ENCODE assay signal across 8 cellular contexts in the genomic region with DNA sequence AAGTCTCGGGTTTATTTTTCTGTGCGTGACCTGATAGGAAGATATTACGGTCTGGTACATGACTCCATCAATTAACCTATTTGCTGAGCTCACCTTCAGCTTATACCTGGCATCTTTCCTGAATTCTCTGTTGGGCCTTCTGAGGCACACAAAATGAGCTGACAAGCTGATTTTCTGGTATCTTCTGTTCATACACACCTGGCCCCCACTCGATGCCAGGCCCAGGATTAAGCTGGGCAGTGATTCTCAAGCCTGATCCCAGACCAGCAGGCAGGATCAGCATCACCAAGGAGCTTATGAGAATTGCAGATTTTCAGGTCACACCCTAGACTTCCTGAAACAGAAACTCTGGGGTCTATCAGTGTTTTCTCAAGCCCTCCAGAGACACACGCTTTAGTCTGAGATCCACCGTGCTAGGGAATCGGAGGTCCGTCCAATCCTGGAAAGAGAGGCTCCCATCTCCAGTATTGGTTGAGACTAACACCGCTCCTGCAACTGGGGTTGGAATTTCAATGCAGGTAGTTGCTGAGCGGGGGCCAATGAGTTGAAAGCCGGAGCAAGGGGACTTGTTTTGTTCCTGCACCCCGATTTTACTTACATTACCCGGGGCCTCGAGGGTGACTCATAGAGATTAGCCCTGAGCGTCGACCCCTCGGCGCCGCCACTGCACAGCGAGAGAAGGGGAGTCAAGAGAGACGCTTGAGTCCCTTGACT. TPM values are rescaled to one million over a fixed set of nuclear protein-coding genes. Genes with fewer than 3 reads are reported as not detected.
DNase-seq lines count a peak whose midpoint lies in the region; ATAC-seq, FAIRE-seq and TF ChIP-seq lines count a peak whose summit lies in the region.

No MANE protein-coding gene starts in this region.

- no peaks in the 10 kb centered on the region for H3K27me3 Mint-ChIP-seq in nephron (ENCODE audit: low read depth)

- no peak for TF ChIP-seq RAD21 in H1 (IDR thresholded peaks at IDR 0.05 in 1 of 2, conservative IDR thresholded peaks at IDR 0.05 in 1 of 2; ENCODE audit: low read depth in 2 of 2, low read length in 2 of 2)

- no peak overlapping the region for H2AK5ac ChIP-seq in H1 (ENCODE audit: low read depth, low read length)

- TF ChIP-seq POLR2A in H1 (IDR thresholded peaks at IDR 0.05; ENCODE audit: control extremely low read depth in 1 of 2, low read depth in 2 of 2, low read length in 2 of 2) = no peak

- no peaks in the 10 kb centered on the region for H3K79me1 ChIP-seq in H1 (ENCODE audit: low read depth, low read length)

- peak overlapping the region; percentile 11 for H4K91ac ChIP-seq in H1 (replicated peaks; ENCODE audit: insufficient read length, low read length)

- H3K9me3 Mint-ChIP-seq in nephron = no peaks in the 10 kb centered on the region

- H3K79me2 ChIP-seq in H1 (ENCODE audit: control insufficient read depth in 1 of 2, insufficient read depth in 2 of 2, low read length in 2 of 2) = peaks cover 0 to 17% of the 10 kb centered on the region in 2 experiments; a peak in 3 of 4 replicates

- H2AFZ ChIP-seq in H1 (ENCODE audit: low read length) = peak overlapping the region; percentile 87

- peak overlapping the region; percentile 66; the same call in 1 of the 2 replicates for H3K18ac ChIP-seq in H1 (ENCODE audit: extremely low read depth, low read length)

- peak; percentile 13 for FAIRE-seq in H1 (lab: Jason Lieb, UNC)

- no peaks in the 10 kb centered on the region for H3K27me3 ChIP-seq in MG63
- no peaks in the 10 kb centered on the region for H3K27me3 ChIP-seq in H1 (replicated peaks in 1 of 4; ENCODE audit: control insufficient read depth in 3 of 4, extremely low read depth in 1 of 4, insufficient read depth in 3 of 4, low read length in 3 of 4)

- DNase-seq in NCI-H2107 treated with DMSO at 0.1 percent for 48 hours (lab: John Stamatoyannopoulos, UW; ENCODE audit: unreplicated experiment) (peak; percentile 2), NCI-H2107 (lab: John Stamatoyannopoulos, UW) (no peak), MG63 (no peak), H1 (ENCODE audit: low read depth in 1 of 2, low spot score in 2 of 2) (no peak), NCI-H128 (lab: John Stamatoyannopoulos, UW; ENCODE audit: unreplicated experiment) (no peak), COLO668 (lab: John Stamatoyannopoulos, UW; ENCODE audit: unreplicated experiment) (no peak)

- no peak for ATAC-seq in GM21515 (IDR thresholded peaks at IDR 0.05; ENCODE audit: unreplicated experiment)

- H4K5ac ChIP-seq in H1 (ENCODE audit: insufficient read length, low read depth, low read length) = peak overlapping the region; percentile 80

- H3K36me3 Mint-ChIP-seq in nephron (ENCODE audit: low read depth) = peaks cover 30% of the 10 kb centered on the region

- peak overlapping the region; percentile 98 to 100 (median 99) for H3K27ac Mint-ChIP-seq in nephron

- H3K9me3 ChIP-seq in MG63 = no peaks in the 10 kb centered on the region
- H3K9me3 ChIP-seq in H1 (ENCODE audit: insufficient read depth in 2 of 2, low read depth in 1 of 2, low read length in 1 of 2) = no peaks in the 10 kb centered on the region

- H2BK5ac ChIP-seq in H1 (ENCODE audit: low read depth, low read length) = no peak overlapping the region

- no peak for TF ChIP-seq EP300 in H1 (IDR thresholded peaks at IDR 0.05; ENCODE audit: borderline replicate concordance in 1 of 2, low read depth in 2 of 2, low read length in 2 of 2)

- CTCF ChIA-PET in H1 (lab: Charles Lee; ENCODE audit: partially characterized antibody) = interaction anchor here (0.7 to 16.5 kb wide), 13 partner anchors 9 to 159 kb away, joined by 3 to 290 read pairs (median 6); no protein-coding TSS in a partner anchor

- H3K27ac ChIP-seq in H1 (ENCODE audit: low read depth, low read length) = peak overlapping the region; percentile 70

- H3K4me3 Mint-ChIP-seq in nephron = peak overlapping the region; percentile 97 to 100 (median 99)

- no peak overlapping the region; the same call in none of the 2 replicates for H4K8ac ChIP-seq in H1 (ENCODE audit: extremely low read depth, insufficient read depth, low read length)

- no peaks in the 10 kb centered on the region for H3K23me2 ChIP-seq in H1 (ENCODE audit: low read depth, low read length)

- H2BK15ac ChIP-seq in H1 (ENCODE audit: low read length) = no peak overlapping the region

- H3K14ac ChIP-seq in H1 (ENCODE audit: insufficient read length) = no peak overlapping the region

- TF ChIP-seq CTCF in H1 (IDR thresholded peaks at IDR 0.05; ENCODE audit: control extremely low read depth in 1 of 3, insufficient read depth in 1 of 3, low read depth in 1 of 3, low read length in 3 of 3) = no peak; a peak in 1 of 4 replicates
- no peak for TF ChIP-seq CTCF in nephron (IDR thresholded peaks at IDR 0.05; ENCODE audit: unreplicated experiment in 3 of 3)

- H2BK20ac ChIP-seq in H1 (ENCODE audit: low read length) = no peak overlapping the region

- no peak overlapping the region for H3K23ac ChIP-seq in H1 (ENCODE audit: insufficient read length)

- H3K4ac ChIP-seq in H1 (replicated peaks; ENCODE audit: insufficient read length, low read depth, low read length) = no peak overlapping the region

- POLR2A ChIA-PET in H1 (lab: Charles Lee; ENCODE audit: partially characterized antibody) = interaction anchor here (0.6 to 2.2 kb wide), 30 partner anchors 8 to 1407 kb away, joined by 3 to 9 read pairs (median 3); a partner anchor contains a TSS

- no peak overlapping the region for H2BK12ac ChIP-seq in H1 (ENCODE audit: low read depth, low read length)

- H3K9ac ChIP-seq in H1 (replicated peaks in 1 of 4; ENCODE audit: extremely low read depth in 1 of 4, low read depth in 3 of 4, low read length in 3 of 4) = peak overlapping the region; percentile 51 to 70 (median 54); a peak in 6 of 7 replicates

- H3K4me2 ChIP-seq in H1 (ENCODE audit: insufficient read depth in 1 of 2, low read depth in 2 of 2, low read length in 2 of 2) = peak overlapping the region; percentile 69 to 84

- 29% methylated on average over 21 of the region's 21 CpGs; no CpG with 5 or more reads in 1 of the 2 experiments for WGBS in H1 (ENCODE audit: extremely low coverage in 1 of 2, insufficient coverage in 1 of 2, insufficient read length in 1 of 2, insufficient replicate concordance in 2 of 2, low coverage in 1 of 2, low lambda C conversion rate in 2 of 2, missing lambda C conversion rate in 1 of 2), 2 experiments

- H4K20me1 ChIP-seq in H1 (replicated peaks in 1 of 2; ENCODE audit: control insufficient read depth in 1 of 2, insufficient read depth in 2 of 2, low read length in 2 of 2) = no peaks in the 10 kb centered on the region

- peaks cover 23% of the 10 kb centered on the region for H3K4me1 Mint-ChIP-seq in nephron

- H2BK120ac ChIP-seq in H1 (replicated peaks; ENCODE audit: low read depth, low read length) = no peak overlapping the region

- H3K36me3 ChIP-seq in MG63 = peaks cover 22% of the 10 kb centered on the region
- peaks cover 4 to 36% (median 16%) of the 10 kb centered on the region in 4 experiments; a peak in 5 of 8 replicates for H3K36me3 ChIP-seq in H1 (ENCODE audit: control insufficient read depth in 2 of 4, insufficient read depth in 4 of 4, low read length in 3 of 4)

- peak overlapping the region; percentile 94 for H3K4me3 ChIP-seq in MG63
- H3K4me3 ChIP-seq in H1 (ENCODE audit: extremely low read depth in 1 of 4, insufficient read depth in 2 of 4, low read depth in 3 of 4, low read length in 4 of 4) = peak overlapping the region; percentile 44 to 98 (median 50)

- peaks cover 3 to 5% (median 4%) of the 10 kb centered on the region in 4 experiments; a peak in 4 of 7 replicates for H3K4me1 ChIP-seq in H1 (replicated peaks in 1 of 4; ENCODE audit: control insufficient read depth in 3 of 4, insufficient read depth in 4 of 4, low read length in 3 of 4)

- no peak overlapping the region for H3K56ac ChIP-seq in H1 (replicated peaks; ENCODE audit: insufficient read length, low read depth, low read length)

TF ChIP-seq in H1, 55 proteins besides CTCF, POLR2A, EP300 and RAD21:
- peak; percentile 69; the same call in 1 of the 2 replicates for TF ChIP-seq JUND (IDR thresholded peaks at IDR 0.05; ENCODE audit: low read length)
- TF ChIP-seq TEAD4 (IDR thresholded peaks at IDR 0.05; ENCODE audit: low read depth, low read length) = no peak
- peak; percentile 16 for TF ChIP-seq KDM4A (IDR thresholded peaks at IDR 0.05; ENCODE audit: low read depth, low read length, severe bottlenecking)

RNA-seq across cellular contexts. Expression of a gene that starts 0.6 kb away (rescaled TPM):
- 11.8 and 16.2 TPM in 2 replicates for total RNA-seq in MG63 (2014; rRNA removed; shearing (Covaris generic); ENCODE audit: low replicate concordance)
- 111 and 115 TPM in 2 replicates for total RNA-seq in H1 (2021; fragmentation: NEBNext Ultra II Directional; extraction: Animal tissue kit (Norgen Biotek cat#: 25700))
- 42.4 and 42.5 TPM in 2 replicates for polyA plus RNA-seq in H1 (2011; rRNA removed)
- polyA plus RNA-seq in H1 (2011; cell fraction: cytosol; rRNA removed) = 34.9 TPM
- 32.6 TPM for polyA plus RNA-seq in H1 (2011; cell fraction: nucleus; rRNA removed)
- 89.6 to 114 TPM (median 91.8 TPM) in 4 replicates for polyA plus RNA-seq in H1 (2012, experiment 1 of 2)
- 124 TPM for polyA plus RNA-seq in H1 (2012, experiment 2 of 2)
- polyA plus RNA-seq in H1 (2013, experiment 1 of 2) = 114 TPM
- 109 TPM for polyA plus RNA-seq in H1 (2013, experiment 2 of 2)
- 6.8 and 7.0 TPM in 2 replicates for polyA minus RNA-seq in H1 (2011; rRNA and poly(A)+ RNA removed)
- 25.8 TPM for polyA minus RNA-seq in H1 (2011; cell fraction: cytosol; rRNA and poly(A)+ RNA removed)
- 28.0 TPM for polyA minus RNA-seq in H1 (2011; cell fraction: nucleus; rRNA and poly(A)+ RNA removed)
